11 cellular contexts compared by ENCODE assay signal in the genomic region with DNA sequence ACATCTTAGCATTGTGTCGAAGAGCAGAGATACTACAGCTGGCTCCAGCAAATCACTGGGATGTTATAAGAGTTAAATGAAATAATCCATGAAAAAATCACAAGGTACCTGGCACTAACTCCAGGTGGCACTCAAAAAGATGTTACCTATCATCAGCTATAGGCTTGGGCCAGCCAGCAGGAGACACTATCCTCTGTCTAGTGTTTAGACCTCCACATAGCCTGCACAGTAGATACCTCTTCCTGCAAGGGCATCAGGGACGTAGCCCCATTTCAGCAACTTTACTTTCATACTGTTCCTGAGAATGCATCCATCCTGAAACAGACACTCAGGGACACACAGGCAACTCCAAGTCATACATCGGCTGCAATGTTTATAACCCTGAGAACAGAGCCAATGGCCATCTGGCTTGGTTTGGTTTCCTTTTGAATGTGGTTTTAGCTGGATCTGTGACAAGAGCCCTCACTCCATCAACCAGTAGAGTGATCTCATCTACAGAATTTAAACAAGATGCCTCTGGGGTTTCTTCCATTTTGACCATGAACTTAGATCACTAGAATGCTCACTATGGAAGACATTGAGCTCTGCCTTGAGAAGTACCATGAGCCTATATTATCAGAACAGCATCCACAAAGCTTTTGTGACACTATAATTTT.
DNase-seq lines count a peak whose midpoint lies in the region; ATAC-seq, FAIRE-seq and TF ChIP-seq lines count a peak whose summit lies in the region.
"Had no signal": no experiment of that assay in that cellular context is flagged by ENCODE, and none has a peak within 500 bp of the region (broad histone marks: within the 10 kb centered on the region; RNA-seq: fewer than 3 reads in every experiment).

No MANE protein-coding gene starts in this region.

- no peak overlapping the region for H3K27ac ChIP-seq in SK-N-MC

- H3K9me3 ChIP-seq in SK-N-MC (ENCODE audit: low read depth, low read length), result no peaks in the 10 kb centered on the region
- H3K9me3 ChIP-seq: esophagus squamous epithelium had no signal

- peak overlapping the region; percentile 17; the same call in 1 of the 2 replicates for H3K4me3 ChIP-seq in SK-N-MC
- H3K4me3 ChIP-seq: esophagus squamous epithelium had no signal

- FAIRE-seq in H54 (lab: Jason Lieb, UNC), result no peak

- no peak overlapping the region for H3K27ac Mint-ChIP-seq in activated naive CD4-positive, alpha-beta T cell treated with anti-CD3 and anti-CD28 coated beads, Interleukin-2, amount 10 ng/mL, durations not matched to agents 7 days and 5 days

- H3K4me1 Mint-ChIP-seq in activated naive CD4-positive, alpha-beta T cell treated with anti-CD3 and anti-CD28 coated beads, Interleukin-2, amount 10 ng/mL, durations not matched to agents 7 days and 5 days, result peaks cover 8% of the 10 kb centered on the region

- ATAC-seq in left lobe of liver (peak; percentile 32), GM21423 (IDR thresholded peaks at IDR 0.05; ENCODE audit: unreplicated experiment) (no peak)

- H3K36me3 Mint-ChIP-seq in activated naive CD4-positive, alpha-beta T cell treated with anti-CD3 and anti-CD28 coated beads, Interleukin-2, amount 10 ng/mL, durations not matched to agents 7 days and 5 days, result no peaks in the 10 kb centered on the region

- no peak for TF ChIP-seq POLR2A in H54 (IDR thresholded peaks at IDR 0.05; ENCODE audit: low read depth, low read length)

- DNase-seq in DMS79 treated with DMSO at 0.1 percent for 48 hours (lab: John Stamatoyannopoulos, UW) (peak; percentile 5), H54 (ENCODE audit: insufficient read length, low spot score) (peak; percentile 19), SK-N-MC (ENCODE audit: low read depth, low spot score) (no peak), left lobe of liver (ENCODE audit: low spot score) (no peak), NCI-H1105 treated with DMSO at 0.1 percent for 48 hours (lab: John Stamatoyannopoulos, UW) (no peak), COLO829 (ENCODE audit: low spot score) (no peak)
- DNase-seq in activated naive CD4-positive, alpha-beta T cell treated with anti-CD3 and anti-CD28 coated beads, Interleukin-2, amount 10 ng/mL, durations not matched to agents 7 days and 5 days, result no peak
- DNase-seq: DMS53, esophagus squamous epithelium, nucleus accumbens had no signal

- no peak overlapping the region for H3K4me3 Mint-ChIP-seq in activated naive CD4-positive, alpha-beta T cell treated with anti-CD3 and anti-CD28 coated beads, Interleukin-2, amount 10 ng/mL, durations not matched to agents 7 days and 5 days

- H3K27me3 Mint-ChIP-seq in activated naive CD4-positive, alpha-beta T cell treated with anti-CD3 and anti-CD28 coated beads, Interleukin-2, amount 10 ng/mL, durations not matched to agents 7 days and 5 days, result no peaks in the 10 kb centered on the region

- no peak overlapping the region for H3K9ac ChIP-seq in SK-N-MC (ENCODE audit: insufficient read length)

- CTCF ChIA-PET in activated naive CD4-positive, alpha-beta T cell treated with anti-CD3 and anti-CD28 coated beads, Interleukin-2, amount 10 ng/mL, durations not matched to agents 7 days and 5 days (lab: Charles Lee), result no interaction called here

- H3K36me3 ChIP-seq in SK-N-MC (ENCODE audit: insufficient read depth, low read length), result no peaks in the 10 kb centered on the region

- no peaks in the 10 kb centered on the region for H3K9me3 Mint-ChIP-seq in activated naive CD4-positive, alpha-beta T cell treated with anti-CD3 and anti-CD28 coated beads, Interleukin-2, amount 10 ng/mL, durations not matched to agents 7 days and 5 days

Comparison
In these comparisons a context has a peak if more than half of its experiments do, and no peak if none do; other contexts are left out.
1. DNase-seq: peak in DMS79 treated with DMSO at 0.1 percent for 48 hours (single experiment) and H54 (single experiment); none in SK-N-MC (single experiment), left lobe of liver (single experiment), NCI-H1105 treated with DMSO at 0.1 percent for 48 hours (single experiment), activated naive CD4-positive, alpha-beta T cell treated with anti-CD3 and anti-CD28 coated beads, Interleukin-2, amount 10 ng/mL, durations not matched to agents 7 days and 5 days (single experiment) and COLO829 (single experiment).